ENCODE assay signal across 12 cellular contexts in genomic region chr4:41471672-41472071, GRCh38.
"Had no signal": no experiment of that assay in that cellular context is flagged by ENCODE, and none has a peak within 500 bp of the region (broad histone marks: within the 10 kb centered on the region; RNA-seq: fewer than 3 reads in every experiment).

No MANE protein-coding gene starts in this region.

- DNase-seq: activated CD4-positive, CD25-positive, alpha-beta regulatory T cell treated with anti-CD3 and anti-CD28 coated beads, Interleukin-2, amount 50 U/mL, for 72 hours; activated naive CD4-positive, alpha-beta T cell treated with anti-CD3 and anti-CD28 coated beads for 36 hours; colonic mucosa; foreskin melanocyte; kidney glomerular epithelial cell; sigmoid colon; stimulated activated CD4-positive, alpha-beta T cell treated with anti-CD3 and anti-CD28 coated beads, Interleukin-12 subunit alpha, Interleukin-12 subunit beta, amount 100 ng/mL, for 4 hours; stimulated activated naive B cell treated with anti-CD40 and anti-IgM and Interleukin-4, amounts not matched to agents 10 μg/mL and 1 μg/mL and 100 μg/mL, for 72 hours; T-cell; T-helper 9 cell had no signal

- H3K9me3 ChIP-seq: colonic mucosa, sigmoid colon, tibial nerve had no signal

- ATAC-seq: activated T-helper 17 cell treated with anti-CD3 and anti-CD28 coated beads, Interleukin-2, amount 50 U/mL, for 72 hours; stimulated activated naive B cell treated with anti-CD40 and anti-IgM and Interleukin-4, amounts not matched to agents 10 μg/mL and 1 μg/mL and 100 μg/mL, for 72 hours; T-cell had no signal

- H3K27me3 ChIP-seq: colonic mucosa, sigmoid colon, tibial nerve had no signal

- H3K4me3 Mint-ChIP-seq: activated naive CD4-positive, alpha-beta T cell treated with anti-CD3 and anti-CD28 coated beads for 36 hours; activated T-helper 17 cell treated with anti-CD3 and anti-CD28 coated beads, Interleukin-2, amount 50 U/mL, for 72 hours; stimulated activated naive B cell treated with anti-CD40 and anti-IgM and Interleukin-4, amounts not matched to agents 10 μg/mL and 1 μg/mL and 100 μg/mL, for 72 hours; T-cell had no signal

- H3K36me3 Mint-ChIP-seq: stimulated activated naive B cell treated with anti-CD40 and anti-IgM and Interleukin-4, amounts not matched to agents 10 μg/mL and 1 μg/mL and 100 μg/mL, for 72 hours; T-cell had no signal

- H3K36me3 ChIP-seq: colonic mucosa, sigmoid colon, tibial nerve had no signal

- H3K27ac Mint-ChIP-seq: activated naive CD4-positive, alpha-beta T cell treated with anti-CD3 and anti-CD28 coated beads for 36 hours; activated T-helper 17 cell treated with anti-CD3 and anti-CD28 coated beads, Interleukin-2, amount 50 U/mL, for 72 hours; stimulated activated naive B cell treated with anti-CD40 and anti-IgM and Interleukin-4, amounts not matched to agents 10 μg/mL and 1 μg/mL and 100 μg/mL, for 72 hours; T-cell had no signal

- H3K27ac ChIP-seq: colonic mucosa, sigmoid colon had no signal

- H3K4me1 Mint-ChIP-seq: activated T-helper 17 cell treated with anti-CD3 and anti-CD28 coated beads, Interleukin-2, amount 50 U/mL, for 72 hours; stimulated activated naive B cell treated with anti-CD40 and anti-IgM and Interleukin-4, amounts not matched to agents 10 μg/mL and 1 μg/mL and 100 μg/mL, for 72 hours; T-cell had no signal

- H3K4me3 ChIP-seq: colonic mucosa, sigmoid colon, tibial nerve had no signal

- H3K9me3 Mint-ChIP-seq: activated naive CD4-positive, alpha-beta T cell treated with anti-CD3 and anti-CD28 coated beads for 36 hours; stimulated activated naive B cell treated with anti-CD40 and anti-IgM and Interleukin-4, amounts not matched to agents 10 μg/mL and 1 μg/mL and 100 μg/mL, for 72 hours had no signal

- H3K4me1 ChIP-seq: colonic mucosa, sigmoid colon had no signal
